8 cellular contexts compared by ENCODE assay signal in genomic region chr19:36379510-36379819, GRCh38. TPM values are rescaled to one million over a fixed set of nuclear protein-coding genes. Genes with fewer than 3 reads are reported as not detected.
DNase-seq lines count a peak whose midpoint lies in the region; ATAC-seq and TF ChIP-seq lines count a peak whose summit lies in the region.

No MANE protein-coding gene starts in this region.

- no peaks in the 10 kb centered on the region for H3K4me1 ChIP-seq in NT2/D1 (ENCODE audit: insufficient read depth, insufficient read length)
- peaks cover 7% of the 10 kb centered on the region for H3K4me1 ChIP-seq in neuron (ENCODE audit: insufficient read depth, low read length)

- TF ChIP-seq CTCF in CD14-positive monocyte (IDR thresholded peaks at IDR 0.05): no peak

- no peaks in the 10 kb centered on the region for H3K27me3 ChIP-seq in NT2/D1 (ENCODE audit: insufficient read depth, insufficient read length)
- H3K27me3 ChIP-seq in neuron (ENCODE audit: insufficient read depth, low read length): no peaks in the 10 kb centered on the region

- H3K4me3 ChIP-seq in NT2/D1 (ENCODE audit: insufficient read length, low read depth) (peak overlapping the region; percentile 70), neuron (ENCODE audit: low read length) (peak overlapping the region; percentile 77)

- intact Hi-C loops in CD14-positive monocyte (cut with micrococcal nuclease): loop anchor here (10.0 kb wide), 2 partner anchors 195 to 475 kb away; partner anchors contain the start of genes ZNF345 (in 1 of the 2) and ZNF529 (in 1 of the 2)

- no peak for ATAC-seq in effector memory CD8-positive, alpha-beta T cell (replicated peaks)
- ATAC-seq in HG02973 (IDR thresholded peaks at IDR 0.05; ENCODE audit: unreplicated experiment): no peak

- in situ Hi-C loops in ACHN (cut with HindIII; ENCODE audit: low pct_ligation_motif_present, low pct_unique_long_range_greater_than_20kb, low sequenced_read_pairs): no loop called here

- peaks cover 0 to 7% of the 10 kb centered on the region in 2 donors for H3K36me3 Mint-ChIP-seq in CD14-positive monocyte
- H3K36me3 Mint-ChIP-seq in effector memory CD8-positive, alpha-beta T cell (ENCODE audit: insufficient read depth): peaks cover 25% of the 10 kb centered on the region

- H3K9me3 ChIP-seq in NT2/D1 (ENCODE audit: insufficient read depth, low read length) (no peaks in the 10 kb centered on the region), neuron (ENCODE audit: low read length) (peaks cover 6% of the 10 kb centered on the region)

- no peaks in the 10 kb centered on the region for H3K36me3 ChIP-seq in NT2/D1 (ENCODE audit: insufficient read depth, insufficient read length, low read length)
- peaks cover 4% of the 10 kb centered on the region for H3K36me3 ChIP-seq in neuron (ENCODE audit: insufficient read depth, low read length)

- peaks cover 15% of the 10 kb centered on the region for H3K4me1 Mint-ChIP-seq in CD14-positive monocyte
- peaks cover 19 to 23% of the 10 kb centered on the region in 2 donors for H3K4me1 Mint-ChIP-seq in effector memory CD8-positive, alpha-beta T cell (ENCODE audit: low read depth in 2 of 2)

- H3K27me3 Mint-ChIP-seq in CD14-positive monocyte (ENCODE audit: low read depth in 3 of 3): peaks cover 2 to 4% (median 3%) of the 10 kb centered on the region in 3 donors
- H3K27me3 Mint-ChIP-seq in effector memory CD8-positive, alpha-beta T cell: no peaks in the 10 kb centered on the region

- peak overlapping the region; percentile 47 for H2AFZ ChIP-seq in neuron (ENCODE audit: low read depth, low read length)

- peaks cover 9 to 54% (median 35%) of the 10 kb centered on the region in 7 donors for H3K9me3 Mint-ChIP-seq in CD14-positive monocyte
- H3K9me3 Mint-ChIP-seq in effector memory CD8-positive, alpha-beta T cell: no peaks in the 10 kb centered on the region

- H3K9ac ChIP-seq in NT2/D1 (ENCODE audit: insufficient read length, low read depth): peak overlapping the region; percentile 80

- peak overlapping the region; percentile 92 to 95 for H3K4me3 Mint-ChIP-seq in CD14-positive monocyte
- peak overlapping the region; percentile 97 for H3K4me3 Mint-ChIP-seq in effector memory CD8-positive, alpha-beta T cell

- H3K27ac Mint-ChIP-seq in CD14-positive monocyte: peak overlapping the region in 1 of 7 donors; percentile 77
- H3K27ac Mint-ChIP-seq in effector memory CD8-positive, alpha-beta T cell: peak overlapping the region; percentile 97 to 98

- no peak for DNase-seq in CD14-positive monocyte (ENCODE audit: low spot score)
- DNase-seq in NT2/D1 (ENCODE audit: low read depth, low spot score): no peak
- DNase-seq in effector memory CD8-positive, alpha-beta T cell: no peak
- no peak for DNase-seq in ACHN
- DNase-seq in NOMO-1 (lab: John Stamatoyannopoulos, UW; ENCODE audit: unreplicated experiment in 2 of 2): no peak
- no peak for DNase-seq in MV-4-11 (lab: John Stamatoyannopoulos, UW)

RNA-seq across cellular contexts. Expression of gene ZFP14, which starts 0.5 kb away (rescaled TPM):
- 1 to 10 TPM in 1 of 2 donors, under 1 TPM in 1; 0.72 to 1.1 TPM for polyA plus RNA-seq in CD14-positive monocyte

RNA-seq across cellular contexts. Expression of gene ZFP82, which starts 39.0 kb away (rescaled TPM):
- polyA plus RNA-seq in CD14-positive monocyte: under 1 TPM; 0.33 to 0.46 TPM
